Comparison of ENCODE assay signal across 8 cellular contexts in genomic region chr6:116268589-116269293, GRCh38. TPM values are rescaled to one million over a fixed set of nuclear protein-coding genes. Genes with fewer than 3 reads are reported as not detected.
DNase-seq lines count a peak whose midpoint lies in the region; ATAC-seq and TF ChIP-seq lines count a peak whose summit lies in the region.

No MANE protein-coding gene starts in this region.

- no peak overlapping the region for H3K4me3 Mint-ChIP-seq in activated T-cell treated with anti-CD3 and anti-CD28 coated beads, Interleukin-2, amount 50 U/mL, for 24 hours
- H3K4me3 Mint-ChIP-seq in GM23338 (no peak overlapping the region), memory B cell (no peak overlapping the region)

- H3K79me2 ChIP-seq in GM23338 (replicated peaks; ENCODE audit: insufficient read depth) (no peaks in the 10 kb centered on the region), Karpas-422 (ENCODE audit: low read length) (0 out of 2 replicates have a peak, but pooled peaks cover 3% of the 10 kb centered on the region)

- no peak overlapping the region for H2AFZ ChIP-seq in GM23338
- H2AFZ ChIP-seq in Karpas-422 (ENCODE audit: low read length), result no peak overlapping the region

- H3K9me2 ChIP-seq in GM23338 (ENCODE audit: insufficient read depth) (no peaks in the 10 kb centered on the region), Karpas-422 (replicated peaks; ENCODE audit: insufficient read depth, low read length) (no peaks in the 10 kb centered on the region)

- no TSS peak for BruUV-seq in Panc1 (replicated peaks; lab: Mats Ljungman, UMichigan)

- peaks cover 28% of the 10 kb centered on the region for H3K4me1 ChIP-seq in GM23338 (ENCODE audit: insufficient read depth)
- peaks cover 19% of the 10 kb centered on the region for H3K4me1 ChIP-seq in Karpas-422 (ENCODE audit: low read length)
- no peaks in the 10 kb centered on the region for H3K4me1 ChIP-seq in Panc1 (ENCODE audit: control insufficient read depth, insufficient read depth, low read length)

- no peak overlapping the region for H3K9ac ChIP-seq in Karpas-422 (ENCODE audit: low read length)

- TF ChIP-seq CTCF in GM23338 (conservative IDR thresholded peaks at IDR 0.05; ENCODE audit: low read depth in 2 of 2) (peak; percentile 90 to 98), Panc1 (IDR thresholded peaks at IDR 0.05) (peak; percentile 93; the same call in 1 of the 2 replicates)

- H3K4me2 ChIP-seq in GM23338 (no peak overlapping the region), Karpas-422 (ENCODE audit: low read depth, low read length, poor library complexity, severe bottlenecking) (no peak overlapping the region)

- intact Hi-C loops in Panc1 (cut with micrococcal nuclease; ENCODE audit: unreplicated experiment), result no loop called here

- H3F3A ChIP-seq in GM23338 (replicated peaks; ENCODE audit: low read depth), result no peaks in the 10 kb centered on the region

- no peak overlapping the region for H3K27ac ChIP-seq in GM23338 (ENCODE audit: low read depth)
- 0 out of 2 replicates have a peak overlapping the region, but pooled peaks have one; percentile 26 for H3K27ac ChIP-seq in Karpas-422 (ENCODE audit: low read length)
- no peak overlapping the region for H3K27ac ChIP-seq in Panc1 (ENCODE audit: low read length)

- H3K9me3 ChIP-seq in Karpas-422 (ENCODE audit: low read length), result no peaks in the 10 kb centered on the region
- no peaks in the 10 kb centered on the region for H3K9me3 ChIP-seq in Panc1 (ENCODE audit: control insufficient read depth, insufficient read depth, low read depth, low read length)

- peaks cover 6% of the 10 kb centered on the region for H3K9me3 Mint-ChIP-seq in activated T-cell treated with anti-CD3 and anti-CD28 coated beads, Interleukin-2, amount 50 U/mL, for 24 hours
- H3K9me3 Mint-ChIP-seq in GM23338 (no peaks in the 10 kb centered on the region), memory B cell (no peaks in the 10 kb centered on the region)

- H3K4me1 Mint-ChIP-seq in activated T-cell treated with anti-CD3 and anti-CD28 coated beads, Interleukin-2, amount 50 U/mL, for 24 hours (ENCODE audit: low read depth), result peaks cover 39% of the 10 kb centered on the region
- H3K4me1 Mint-ChIP-seq in GM23338, result peaks cover 35% of the 10 kb centered on the region
- H3K4me1 Mint-ChIP-seq in memory B cell, result peaks cover 15% of the 10 kb centered on the region

- POLR2A ChIA-PET in Panc1 (lab: Charles Lee), result no interaction called here

- H3K4me3 ChIP-seq in GM23338, result no peak overlapping the region
- no peak overlapping the region for H3K4me3 ChIP-seq in Karpas-422 (ENCODE audit: low read length)
- no peak overlapping the region for H3K4me3 ChIP-seq in Panc1 (ENCODE audit: low read depth in 2 of 2, low read length in 2 of 2)

- peaks cover 60% of the 10 kb centered on the region for H3K36me3 Mint-ChIP-seq in activated T-cell treated with anti-CD3 and anti-CD28 coated beads, Interleukin-2, amount 50 U/mL, for 24 hours (ENCODE audit: low read depth)
- peaks cover 8% of the 10 kb centered on the region; the same call in 1 of the 3 replicates for H3K36me3 Mint-ChIP-seq in GM23338 (ENCODE audit: low read depth)
- H3K36me3 Mint-ChIP-seq in memory B cell, result peaks cover 14% of the 10 kb centered on the region

- no peak for DNase-seq in activated T-cell treated with anti-CD3 and anti-CD28 coated beads, Interleukin-2, amount 50 U/mL, for 24 hours
- no peak for DNase-seq in activated T-cell treated with anti-CD3 and anti-CD28 coated beads, Interleukin-2, amount 50 U/mL, for 48 hours
- DNase-seq in GM23338 (ENCODE audit: low spot score), result peak; percentile 85
- peak; percentile 86 for DNase-seq in Karpas-422
- DNase-seq in Panc1 (ENCODE audit: low read depth, low spot score), result peak; percentile 67
- peak; percentile 84 for DNase-seq in dermis blood vessel endothelial cell
- DNase-seq in memory B cell (ENCODE audit: low spot score in 2 of 2), result peak in 1 of 2 donors; percentile 35
- no peak for DNase-seq in stimulated activated CD4-positive, alpha-beta T cell treated with anti-CD3 and anti-CD28 coated beads, Interleukin-4, amount 100 ng/mL, for 4 hours

- no peaks in the 10 kb centered on the region for H3K27me3 ChIP-seq in GM23338 (ENCODE audit: insufficient read depth)
- no peaks in the 10 kb centered on the region for H3K27me3 ChIP-seq in Karpas-422 (ENCODE audit: low read length)
- no peaks in the 10 kb centered on the region for H3K27me3 ChIP-seq in Panc1 (ENCODE audit: control insufficient read depth, insufficient read depth, low read length)

- no peaks in the 10 kb centered on the region for H3K27me3 Mint-ChIP-seq in activated T-cell treated with anti-CD3 and anti-CD28 coated beads, Interleukin-2, amount 50 U/mL, for 24 hours
- H3K27me3 Mint-ChIP-seq in GM23338 (ENCODE audit: insufficient read depth, low read depth, poor library complexity) (no peaks in the 10 kb centered on the region), memory B cell (no peaks in the 10 kb centered on the region)

- CTCF ChIA-PET in Panc1 (lab: Charles Lee), result interaction anchor here (0.6 to 1.9 kb wide), 11 partner anchors 9 to 304 kb away, joined by 3 to 9 read pairs (median 5); partner anchors contain the start of gene TSPYL1

- H3K36me3 ChIP-seq in GM23338 (ENCODE audit: insufficient read depth) (no peaks in the 10 kb centered on the region), Karpas-422 (ENCODE audit: insufficient read depth, low read length) (peaks cover 8% of the 10 kb centered on the region; the same call in 1 of the 2 replicates), Panc1 (ENCODE audit: control insufficient read depth, insufficient read depth, low read length) (no peaks in the 10 kb centered on the region; the same call in none of the 2 replicates)

- H3K27ac Mint-ChIP-seq in activated T-cell treated with anti-CD3 and anti-CD28 coated beads, Interleukin-2, amount 50 U/mL, for 24 hours, result peak overlapping the region; percentile 69
- H3K27ac Mint-ChIP-seq in GM23338, result no peak overlapping the region
- H3K27ac Mint-ChIP-seq in memory B cell, result peak overlapping the region; percentile 50

- ATAC-seq in GM23338 (peak; percentile 74), Panc1 (peak; percentile 94), memory B cell (ENCODE audit: low read depth) (peak; percentile 83)

- H4K20me1 ChIP-seq in GM23338 (replicated peaks; ENCODE audit: insufficient read depth), result no peaks in the 10 kb centered on the region
- H4K20me1 ChIP-seq in Karpas-422 (ENCODE audit: insufficient read depth, low read depth, low read length), result no peaks in the 10 kb centered on the region

- in situ Hi-C loops in Panc1 (cut with HindIII; ENCODE audit: low pct_unique_long_range_greater_than_20kb, low sequenced_read_pairs), result no loop called here

TF ChIP-seq in GM23338, 12 proteins besides CTCF, POLR2A, EP300 and RAD21:
- TF ChIP-seq REST (IDR thresholded peaks at IDR 0.05; ENCODE audit: unreplicated experiment) (no peak), EZH2phosphoT487 (IDR thresholded peaks at IDR 0.05; ENCODE audit: unreplicated experiment) (no peak), ETS1 (IDR thresholded peaks at IDR 0.05) (no peak)

RNA-seq across cellular contexts. Expression of gene TSPYL1, which starts 11.0 kb away (rescaled TPM):
- total RNA-seq in GM23338 (2014; rRNA removed; shearing (Covaris generic)), result 61.8 and 66.1 TPM in 2 replicates
- 24.6 and 24.9 TPM in 2 replicates for polyA plus RNA-seq in GM23338 (2016; fragmentation: Nextera tagmentation; extraction: Ambion mirVana)
- total RNA-seq in Karpas-422 (2014; rRNA removed; shearing (Covaris generic); ENCODE audit: low replicate concordance), result 38.8 and 46.0 TPM in 2 replicates
- 103 TPM for total RNA-seq in Panc1 (2021; ENCODE audit: unreplicated experiment)
- 56.1 TPM for polyA plus RNA-seq in Panc1 (2012; ENCODE audit: insufficient read length)
- total RNA-seq in dermis blood vessel endothelial cell, result 53.3 and 64.0 TPM in 2 replicates

RNA-seq across cellular contexts. Expression of gene TSPYL4, which starts 14.9 kb away (rescaled TPM):
- total RNA-seq in GM23338 (2014; rRNA removed; shearing (Covaris generic)), result 16.2 and 19.8 TPM in 2 replicates
- polyA plus RNA-seq in GM23338 (2016; fragmentation: Nextera tagmentation; extraction: Ambion mirVana), result 12.7 and 13.2 TPM in 2 replicates
- total RNA-seq in Karpas-422 (2014; rRNA removed; shearing (Covaris generic); ENCODE audit: low replicate concordance), result 19.8 and 24.9 TPM in 2 replicates
- 7.6 TPM for total RNA-seq in Panc1 (2021; ENCODE audit: unreplicated experiment)
- 3.7 TPM for polyA plus RNA-seq in Panc1 (2012; ENCODE audit: insufficient read length)
- 7.5 and 10.6 TPM in 2 replicates for total RNA-seq in dermis blood vessel endothelial cell

Comparison
In these comparisons a context has a peak if more than half of its experiments do, and no peak if none do; other contexts are left out.
1. DNase-seq: peak in GM23338 (single experiment), Karpas-422 (single experiment), Panc1 (single experiment) and dermis blood vessel endothelial cell (single experiment); none in activated T-cell treated with anti-CD3 and anti-CD28 coated beads, Interleukin-2, amount 50 U/mL, for 24 hours (single experiment), activated T-cell treated with anti-CD3 and anti-CD28 coated beads, Interleukin-2, amount 50 U/mL, for 48 hours (0 of 2) and stimulated activated CD4-positive, alpha-beta T cell treated with anti-CD3 and anti-CD28 coated beads, Interleukin-4, amount 100 ng/mL, for 4 hours (0 of 2).
2. Peak in every context shown above with its lines, with median percentiles within 50 percentile points of each other: ATAC-seq.